Comparison of ENCODE assay signal across 1 cellular context in genomic region chr6:14734416-14735340, GRCh38.
TF ChIP-seq lines count a peak whose summit lies in the region.

No MANE protein-coding gene starts in this region.

TF ChIP-seq in WTC11, 78 proteins besides CTCF, POLR2A, EP300 and RAD21 (continued from another document):
- TF ChIP-seq ERG (CRISPR knock-in tag; IDR thresholded peaks at IDR 0.05), result no peak
- no peak for TF ChIP-seq HMGA2 (CRISPR knock-in tag; IDR thresholded peaks at IDR 0.05)
